9 cellular contexts compared by ENCODE assay signal in genomic region chr20:3276400-3277015, GRCh38. TPM values are rescaled to one million over a fixed set of nuclear protein-coding genes. Genes with fewer than 3 reads are reported as not detected.
DNase-seq lines count a peak whose midpoint lies in the region; ATAC-seq, FAIRE-seq and TF ChIP-seq lines count a peak whose summit lies in the region.
"Had no signal": no experiment of that assay in that cellular context is flagged by ENCODE, and none has a peak within 500 bp of the region (broad histone marks: within the 10 kb centered on the region; RNA-seq: fewer than 3 reads in every experiment).

No MANE protein-coding gene starts in this region.

- no peak overlapping the region for H3K9ac ChIP-seq in endothelial cell of umbilical vein (replicated peaks; ENCODE audit: extremely low read depth, insufficient read depth, low read length)

- H3K4me2 ChIP-seq in endothelial cell of umbilical vein (ENCODE audit: insufficient read depth, low read length), result no peak overlapping the region

- H3K4me1 ChIP-seq in right cardiac atrium (ENCODE audit: control insufficient read depth, insufficient read depth, low read length), result no peaks in the 10 kb centered on the region
- H3K4me1 ChIP-seq in endothelial cell of umbilical vein (ENCODE audit: control insufficient read depth, extremely low read depth, insufficient read depth, low read length), result no peaks in the 10 kb centered on the region
- no peaks in the 10 kb centered on the region for H3K4me1 ChIP-seq in small intestine (ENCODE audit: control insufficient read depth in 2 of 2, insufficient read depth in 1 of 2, low read depth in 1 of 2, low read length in 1 of 2)
- H3K4me1 ChIP-seq in vagina, result no peaks in the 10 kb centered on the region

- no peak for TF ChIP-seq POLR2A in endothelial cell of umbilical vein (IDR thresholded peaks at IDR 0.05; ENCODE audit: low read depth, low read length)
- no peak for TF ChIP-seq POLR2A in vagina (IDR thresholded peaks at IDR 0.05)

- H3K79me2 ChIP-seq in endothelial cell of umbilical vein (ENCODE audit: control insufficient read depth, insufficient read depth, low read length), result no peaks in the 10 kb centered on the region

- dilution Hi-C loops in endothelial cell of umbilical vein (cut with MboI; ENCODE audit: extremely low pct_ligation_motif_present, low sequenced_read_pairs), result no loop called here

- H3K27ac ChIP-seq in right cardiac atrium (ENCODE audit: low read length), result no peak overlapping the region
- no peak overlapping the region for H3K27ac ChIP-seq in endothelial cell of umbilical vein (ENCODE audit: insufficient read depth, low read depth, low read length)
- no peak overlapping the region for H3K27ac ChIP-seq in small intestine (ENCODE audit: low read depth in 1 of 2, low read length in 1 of 2)
- H3K27ac ChIP-seq in vagina, result no peak overlapping the region
- H3K27ac ChIP-seq: VCaP had no signal

- H3K9me3 Mint-ChIP-seq in activated CD4-positive, alpha-beta T cell treated with anti-CD3 and anti-CD28 coated beads, Interleukin-2, amount 10 ng/mL, durations not matched to agents 24 days and 14 days, result no peaks in the 10 kb centered on the region

- no peaks in the 10 kb centered on the region for H3K4me1 Mint-ChIP-seq in activated CD4-positive, alpha-beta T cell treated with anti-CD3 and anti-CD28 coated beads, Interleukin-2, amount 10 ng/mL, durations not matched to agents 24 days and 14 days

- no peaks in the 10 kb centered on the region for H3K9me1 ChIP-seq in endothelial cell of umbilical vein (replicated peaks; ENCODE audit: control insufficient read depth, extremely low read depth, insufficient read depth, low read length)

- H3K36me3 Mint-ChIP-seq in activated CD4-positive, alpha-beta T cell treated with anti-CD3 and anti-CD28 coated beads, Interleukin-2, amount 10 ng/mL, durations not matched to agents 24 days and 14 days (ENCODE audit: low read depth), result no peaks in the 10 kb centered on the region

- no peak overlapping the region for H2AFZ ChIP-seq in endothelial cell of umbilical vein (ENCODE audit: low read depth, low read length)

- no TSS peak for BruUV-seq in endothelial cell of umbilical vein (replicated peaks; lab: Mats Ljungman, UMichigan)

- H3K27ac Mint-ChIP-seq in activated CD4-positive, alpha-beta T cell treated with anti-CD3 and anti-CD28 coated beads, Interleukin-2, amount 10 ng/mL, durations not matched to agents 24 days and 14 days, result no peak overlapping the region

- no peaks in the 10 kb centered on the region for H3K27me3 Mint-ChIP-seq in activated CD4-positive, alpha-beta T cell treated with anti-CD3 and anti-CD28 coated beads, Interleukin-2, amount 10 ng/mL, durations not matched to agents 24 days and 14 days

- CTCF ChIA-PET in endothelial cell of umbilical vein (lab: Charles Lee), result interaction anchor here (0.7 to 2.2 kb wide), 15 partner anchors 9 to 223 kb away, joined by 3 to 21 read pairs (median 6); partner anchors contain the start of gene SLC4A11

- H3K36me3 ChIP-seq in endothelial cell of umbilical vein (ENCODE audit: control insufficient read depth in 2 of 2, extremely low read depth in 1 of 2, insufficient read depth in 2 of 2, low read length in 2 of 2), result peaks cover 3 to 35% of the 10 kb centered on the region in 2 experiments
- H3K36me3 ChIP-seq in small intestine (ENCODE audit: control insufficient read depth in 2 of 2, insufficient read depth in 2 of 2, low read length in 2 of 2), result peaks cover 4 to 16% of the 10 kb centered on the region in 2 donors
- peaks cover 0 to 70% of the 10 kb centered on the region in 2 donors for H3K36me3 ChIP-seq in vagina

- no peaks in the 10 kb centered on the region for H4K20me1 ChIP-seq in endothelial cell of umbilical vein (replicated peaks; ENCODE audit: control insufficient read depth, extremely low read depth, insufficient read depth, low read length)

- ATAC-seq in Right ventricle myocardium superior (ENCODE audit: poor library complexity) (peak; percentile 36), right cardiac atrium (no peak)

- H3K4me3 Mint-ChIP-seq in activated CD4-positive, alpha-beta T cell treated with anti-CD3 and anti-CD28 coated beads, Interleukin-2, amount 10 ng/mL, durations not matched to agents 24 days and 14 days, result no peak overlapping the region

- POLR2A ChIA-PET in endothelial cell of umbilical vein (lab: Charles Lee), result no interaction called here

- intact Hi-C loops in Right ventricle myocardium superior (cut with DNase I), result no loop called here
- intact Hi-C loops in right cardiac atrium (cut with DNase I), result no loop called here
- intact Hi-C loops in endothelial cell of umbilical vein (cut with micrococcal nuclease), result loop anchor here (1.0 kb wide), 1 partner anchor 58 kb away; no protein-coding TSS in a partner anchor
- intact Hi-C loops in activated CD4-positive, alpha-beta T cell treated with anti-CD3 and anti-CD28 coated beads, Interleukin-2, amount 10 ng/mL, durations not matched to agents 24 days and 14 days (cut with micrococcal nuclease), result loop anchor here (2.0 kb wide), 1 partner anchor 58 kb away; no protein-coding TSS in a partner anchor
- intact Hi-C loops in vagina (cut with DNase I), result no loop called here

- H3K27me3 ChIP-seq in right cardiac atrium (ENCODE audit: control insufficient read depth, insufficient read depth), result no peaks in the 10 kb centered on the region
- H3K27me3 ChIP-seq in endothelial cell of umbilical vein (ENCODE audit: control insufficient read depth in 2 of 2, insufficient read depth in 2 of 2, low read length in 2 of 2), result no peaks in the 10 kb centered on the region
- no peaks in the 10 kb centered on the region for H3K27me3 ChIP-seq in small intestine (ENCODE audit: control insufficient read depth in 2 of 2, insufficient read depth in 2 of 2, low read length in 2 of 2)
- H3K27me3 ChIP-seq in vagina, result no peaks in the 10 kb centered on the region

- H3K4me3 ChIP-seq in right cardiac atrium (ENCODE audit: low read length) (no peak overlapping the region), endothelial cell of umbilical vein (replicated peaks in 1 of 3; ENCODE audit: insufficient read depth in 1 of 3, low read depth in 1 of 3, low read length in 3 of 3) (no peak overlapping the region), small intestine (ENCODE audit: low read depth in 1 of 2, low read length in 2 of 2) (no peak overlapping the region), vagina (no peak overlapping the region)

- 36% methylated on average over 1 of the region's 1 CpG for WGBS in right cardiac atrium
- WGBS in small intestine, 3 donors, result 18 to 58% (median 57%) methylated on average over 1 of the region's 1 CpG

- DNase-seq in Right ventricle myocardium superior (no peak), right cardiac atrium (no peak), NCI-H526 treated with DMSO at 0.1 percent for 48 hours (lab: John Stamatoyannopoulos, UW) (peak; percentile 12), endothelial cell of umbilical vein (ENCODE audit: low read depth, low spot score) (peak; percentile 37), small intestine (peak; percentile 36), vagina (ENCODE audit: extremely low spot score in 2 of 2) (no peak)
- DNase-seq in activated CD4-positive, alpha-beta T cell treated with anti-CD3 and anti-CD28 coated beads, Interleukin-2, amount 10 ng/mL, durations not matched to agents 24 days and 14 days, result no peak
- DNase-seq in activated CD4-positive, alpha-beta T cell treated with anti-CD3 and anti-CD28 coated beads, Interleukin-2, amount 50 U/mL, for 4 hours, result no peak

- H3K9me3 ChIP-seq in right cardiac atrium (ENCODE audit: control insufficient read depth, low read length), result no peaks in the 10 kb centered on the region
- no peaks in the 10 kb centered on the region for H3K9me3 ChIP-seq in endothelial cell of umbilical vein (replicated peaks; ENCODE audit: control insufficient read depth, insufficient read depth, low read length)
- no peaks in the 10 kb centered on the region for H3K9me3 ChIP-seq in small intestine (ENCODE audit: control insufficient read depth, low read depth)
- H3K9me3 ChIP-seq in vagina, result no peaks in the 10 kb centered on the region

- FAIRE-seq in endothelial cell of umbilical vein (lab: Jason Lieb, UNC), result peak; percentile 76
- no peak for FAIRE-seq in small intestine (lab: Jason Lieb, UNC)

- TF ChIP-seq CTCF in endothelial cell of umbilical vein (IDR thresholded peaks at IDR 0.05; ENCODE audit: extremely low read depth in 1 of 2, insufficient read depth in 1 of 2, low read depth in 1 of 2, low read length in 2 of 2) (peak; percentile 13 to 33), vagina (IDR thresholded peaks at IDR 0.05) (no peak)

TF ChIP-seq in endothelial cell of umbilical vein, 7 proteins besides CTCF, POLR2A, EP300 and RAD21:
- TF ChIP-seq FOS (IDR thresholded peaks at IDR 0.05; ENCODE audit: borderline replicate concordance, insufficient read depth, low read length) (no peak), JUN (IDR thresholded peaks at IDR 0.05; ENCODE audit: borderline replicate concordance, insufficient read depth, insufficient read length, low read depth) (no peak), MAX (IDR thresholded peaks at IDR 0.05; ENCODE audit: insufficient read depth, insufficient read length) (no peak), MYC (IDR thresholded peaks at IDR 0.05; ENCODE audit: low read depth, low read length) (no peak), POLR2AphosphoS5 (IDR thresholded peaks at IDR 0.05; ENCODE audit: insufficient read depth, low read depth, low read length) (no peak), EZH2 (IDR thresholded peaks at IDR 0.05; ENCODE audit: borderline replicate concordance, low read depth, low read length, severe bottlenecking) (no peak), GATA2 (IDR thresholded peaks at IDR 0.05; ENCODE audit: insufficient read depth, insufficient read length, low read depth, low read length) (no peak)

RNA-seq across cellular contexts. Expression of gene SLC4A11, which starts 37.5 kb away (rescaled TPM):
- total RNA-seq in Right ventricle myocardium superior (0.16 TPM), right cardiac atrium (under 1 TPM in 1 of 4 donors, not detected in 3; 0.29 TPM), endothelial cell of umbilical vein (10.2 and 15.5 TPM in 2 replicates), vagina (4.9 TPM)
- polyA plus RNA-seq in right cardiac atrium (0.36 TPM), endothelial cell of umbilical vein (5.7 and 6.1 TPM in 2 replicates), small intestine (under 1 TPM; 0.27 to 0.57 (median 0.45) TPM)
- 3.2 and 3.4 TPM in 2 replicates for polyA plus RNA-seq in endothelial cell of umbilical vein (2011; cell fraction: cytosol; rRNA removed)
- 32.5 and 40.0 TPM in 2 replicates for polyA plus RNA-seq in endothelial cell of umbilical vein (2011; cell fraction: nucleus; rRNA removed)
- polyA plus RNA-seq in endothelial cell of umbilical vein (2012), result 12.0 and 13.5 TPM in 2 replicates
- 3.7 and 5.0 TPM in 2 replicates for polyA minus RNA-seq in endothelial cell of umbilical vein
- polyA minus RNA-seq in endothelial cell of umbilical vein (2011; cell fraction: cytosol; rRNA and poly(A)+ RNA removed), result 1.0 TPM
- polyA minus RNA-seq in endothelial cell of umbilical vein (2011; cell fraction: nucleus; rRNA and poly(A)+ RNA removed), result 6.8 and 11.8 TPM in 2 replicates
- total RNA-seq in activated CD4-positive, alpha-beta T cell treated with anti-CD3 and anti-CD28 coated beads, Interleukin-2, amount 10 ng/mL, durations not matched to agents 24 days and 14 days, result 1.9 and 2.4 TPM in 2 replicates

Comparison
In these comparisons a context has a peak if more than half of its experiments do, and no peak if none do; other contexts are left out.
1. DNase-seq: peak in NCI-H526 treated with DMSO at 0.1 percent for 48 hours (single experiment), endothelial cell of umbilical vein (single experiment) and small intestine (single experiment); none in Right ventricle myocardium superior (single experiment), right cardiac atrium (0 of 3), activated CD4-positive, alpha-beta T cell treated with anti-CD3 and anti-CD28 coated beads, Interleukin-2, amount 10 ng/mL, durations not matched to agents 24 days and 14 days (single experiment), activated CD4-positive, alpha-beta T cell treated with anti-CD3 and anti-CD28 coated beads, Interleukin-2, amount 50 U/mL, for 4 hours (0 of 2) and vagina (0 of 2).
2. CTCF ChIP-seq: peak in endothelial cell of umbilical vein (2 of 2); none in vagina (0 of 3).
3. intact Hi-C loops: an anchor here in endothelial cell of umbilical vein (1.0 kb wide) and activated CD4-positive, alpha-beta T cell treated with anti-CD3 and anti-CD28 coated beads, Interleukin-2, amount 10 ng/mL, durations not matched to agents 24 days and 14 days (2.0 kb wide); none called in Right ventricle myocardium superior, right cardiac atrium and vagina.